In genomic region chr5:69494481-69494880, GRCh38 we compare ENCODE assay signal across 2 cellular contexts.
A peak's percentile ranks its signal among the peaks of the same experiment; 100 is the strongest.
TF ChIP-seq lines count a peak whose summit lies in the region.

No MANE protein-coding gene starts in this region.

TF ChIP-seq in A549, 52 proteins besides CTCF, POLR2A, EP300 and RAD21 (continued from another document):
- no peak for TF ChIP-seq REST (IDR thresholded peaks at IDR 0.05)
- TF ChIP-seq EHMT2 (IDR thresholded peaks at IDR 0.05; ENCODE audit: low read depth), result no peak
- TF ChIP-seq JUN (IDR thresholded peaks at IDR 0.05), result no peak
- no peak for TF ChIP-seq FOSB (CRISPR knock-in tag; IDR thresholded peaks at IDR 0.05)
- TF ChIP-seq RNF2 (IDR thresholded peaks at IDR 0.05; ENCODE audit: borderline replicate concordance, low read depth), result no peak
- TF ChIP-seq MAX (IDR thresholded peaks at IDR 0.05), result no peak
- TF ChIP-seq MYC (IDR thresholded peaks at IDR 0.05; ENCODE audit: borderline replicate concordance, low read length), result no peak

TF ChIP-seq in GM12878, 131 proteins besides CTCF, POLR2A, EP300 and RAD21 (continued from another document):
- 0 out of 2 replicates have a peak, but pooled peaks have one; percentile 35 for TF ChIP-seq MLLT1 (IDR thresholded peaks at IDR 0.05)
